In the genomic region with DNA sequence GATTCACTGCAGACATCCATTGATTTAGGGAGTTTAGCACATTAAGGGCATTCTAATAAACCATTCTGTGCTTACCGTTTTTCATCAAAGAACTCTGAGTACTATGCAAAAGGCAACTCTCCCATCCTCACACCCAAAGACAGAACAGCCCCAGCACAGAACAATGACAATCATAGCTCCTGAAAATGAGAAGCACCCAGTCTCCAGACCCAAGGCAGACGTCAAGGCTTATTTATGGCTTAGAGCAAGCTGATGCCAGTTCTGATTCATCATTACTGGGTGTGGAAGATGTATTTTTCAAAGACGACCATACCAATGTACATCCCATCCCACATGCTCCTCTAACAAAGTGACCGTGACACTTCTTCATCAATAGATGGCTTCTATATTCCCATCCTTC, we compare ENCODE assay signal across 1 cellular context.
TF ChIP-seq lines count a peak whose summit lies in the region.

No MANE protein-coding gene starts in this region.

TF ChIP-seq in SK-N-SH treated with all-trans-retinoic acid at 6 μM for 48 hours, 23 proteins besides CTCF, POLR2A, EP300 and RAD21 (continued from another document):
- TF ChIP-seq, protein P1, sequence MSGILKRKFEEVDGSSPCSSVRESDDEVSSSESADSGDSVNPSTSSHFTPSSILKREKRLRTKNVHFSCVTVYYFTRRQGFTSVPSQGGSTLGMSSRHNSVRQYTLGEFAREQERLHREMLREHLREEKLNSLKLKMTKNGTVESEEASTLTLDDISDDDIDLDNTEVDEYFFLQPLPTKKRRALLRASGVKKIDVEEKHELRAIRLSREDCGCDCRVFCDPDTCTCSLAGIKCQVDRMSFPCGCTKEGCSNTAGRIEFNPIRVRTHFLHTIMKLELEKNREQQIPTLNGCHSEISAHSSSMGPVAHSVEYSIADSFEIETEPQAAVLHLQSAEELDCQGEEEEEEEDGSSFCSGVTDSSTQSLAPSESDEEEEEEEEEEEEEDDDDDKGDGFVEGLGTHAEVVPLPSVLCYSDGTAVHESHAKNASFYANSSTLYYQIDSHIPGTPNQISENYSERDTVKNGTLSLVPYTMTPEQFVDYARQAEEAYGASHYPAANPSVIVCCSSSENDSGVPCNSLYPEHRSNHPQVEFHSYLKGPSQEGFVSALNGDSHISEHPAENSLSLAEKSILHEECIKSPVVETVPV (CRISPR knock-in tag; IDR thresholded peaks at IDR 0.05), result no peak
- no peak for TF ChIP-seq ZNF70 (CRISPR knock-in tag; IDR thresholded peaks at IDR 0.05)
- TF ChIP-seq, protein P2, sequence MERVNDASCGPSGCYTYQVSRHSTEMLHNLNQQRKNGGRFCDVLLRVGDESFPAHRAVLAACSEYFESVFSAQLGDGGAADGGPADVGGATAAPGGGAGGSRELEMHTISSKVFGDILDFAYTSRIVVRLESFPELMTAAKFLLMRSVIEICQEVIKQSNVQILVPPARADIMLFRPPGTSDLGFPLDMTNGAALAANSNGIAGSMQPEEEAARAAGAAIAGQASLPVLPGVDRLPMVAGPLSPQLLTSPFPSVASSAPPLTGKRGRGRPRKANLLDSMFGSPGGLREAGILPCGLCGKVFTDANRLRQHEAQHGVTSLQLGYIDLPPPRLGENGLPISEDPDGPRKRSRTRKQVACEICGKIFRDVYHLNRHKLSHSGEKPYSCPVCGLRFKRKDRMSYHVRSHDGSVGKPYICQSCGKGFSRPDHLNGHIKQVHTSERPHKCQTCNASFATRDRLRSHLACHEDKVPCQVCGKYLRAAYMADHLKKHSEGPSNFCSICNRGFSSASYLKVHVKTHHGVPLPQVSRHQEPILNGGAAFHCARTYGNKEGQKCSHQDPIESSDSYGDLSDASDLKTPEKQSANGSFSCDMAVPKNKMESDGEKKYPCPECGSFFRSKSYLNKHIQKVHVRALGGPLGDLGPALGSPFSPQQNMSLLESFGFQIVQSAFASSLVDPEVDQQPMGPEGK (CRISPR knock-in tag; IDR thresholded peaks at IDR 0.05; ENCODE audit: borderline replicate concordance), result no peak
- TF ChIP-seq ZFP30 (CRISPR knock-in tag; IDR thresholded peaks at IDR 0.05), result no peak
- TF ChIP-seq ARNTL (CRISPR knock-in tag; IDR thresholded peaks at IDR 0.05; ENCODE audit: borderline replicate concordance, low read depth), result no peak
- TF ChIP-seq PPARA (CRISPR knock-in tag; IDR thresholded peaks at IDR 0.05; ENCODE audit: borderline replicate concordance), result no peak
- TF ChIP-seq ESRRG (CRISPR knock-in tag; IDR thresholded peaks at IDR 0.05), result no peak
- TF ChIP-seq SNAI2 (CRISPR knock-in tag; IDR thresholded peaks at IDR 0.05), result no peak
